19 cellular contexts compared by ENCODE assay signal in the genomic region with DNA sequence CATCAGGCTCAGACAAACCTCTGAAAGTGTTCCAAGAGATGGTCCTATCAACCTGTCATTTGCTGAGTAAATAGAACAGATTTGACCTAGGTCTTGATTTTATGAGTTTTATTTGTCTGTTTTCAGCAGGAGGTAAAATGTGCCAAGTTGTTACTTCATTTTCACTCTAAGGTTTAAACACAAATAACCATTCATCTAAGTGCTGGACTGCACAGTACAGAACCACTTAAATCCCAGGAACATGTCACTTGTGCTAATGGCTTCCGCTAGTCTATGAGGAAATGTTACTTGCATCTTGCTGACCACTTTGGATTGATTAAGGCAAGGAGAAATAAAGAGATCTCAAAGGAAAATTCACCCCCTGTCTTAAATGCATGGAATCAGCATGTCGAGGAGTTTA.
DNase-seq lines count a peak whose midpoint lies in the region; ATAC-seq and TF ChIP-seq lines count a peak whose summit lies in the region.
"Had no signal": no experiment of that assay in that cellular context is flagged by ENCODE, and none has a peak within 500 bp of the region (broad histone marks: within the 10 kb centered on the region; RNA-seq: fewer than 3 reads in every experiment).

No MANE protein-coding gene starts in this region.

- H3K14ac ChIP-seq in mesenchymal stem cell (ENCODE audit: low read length in 2 of 2): no peak overlapping the region

- H3K4me3 ChIP-seq in mesenchymal stem cell (ENCODE audit: insufficient read depth in 1 of 2, low read depth in 1 of 2, low read length in 2 of 2): no peak overlapping the region
- H3K4me3 ChIP-seq: GM12878, GM23248 had no signal

- no peak overlapping the region for H2BK15ac ChIP-seq in mesenchymal stem cell (ENCODE audit: low read depth, poor library complexity, severe bottlenecking)

- no peak overlapping the region for H4K8ac ChIP-seq in mesenchymal stem cell (ENCODE audit: low read length)

- H2AFZ ChIP-seq in mesenchymal stem cell (ENCODE audit: low read depth, low read length): no peak overlapping the region
- H2AFZ ChIP-seq: GM23248 had no signal

- H3K36me3 ChIP-seq in mesenchymal stem cell (ENCODE audit: control insufficient read depth in 1 of 2, insufficient read depth in 2 of 2, low read depth in 1 of 2, low read length in 2 of 2): no peaks in the 10 kb centered on the region

- no peak overlapping the region for H3K27ac Mint-ChIP-seq in nephron progenitor cell
- H3K27ac Mint-ChIP-seq: CD4-positive, alpha-beta memory T cell had no signal

- H2BK5ac ChIP-seq in mesenchymal stem cell (ENCODE audit: low read depth, low read length, poor library complexity, severe bottlenecking): no peak overlapping the region

- no peak overlapping the region for H3K18ac ChIP-seq in mesenchymal stem cell (ENCODE audit: low read depth in 1 of 2, low read length in 2 of 2)

- H3K4me2 ChIP-seq in mesenchymal stem cell (ENCODE audit: low read length, poor library complexity, severe bottlenecking): no peak overlapping the region

- no peak overlapping the region for H3K23ac ChIP-seq in mesenchymal stem cell (ENCODE audit: low read length in 2 of 2)

- H3K4me1 Mint-ChIP-seq in nephron progenitor cell: no peaks in the 10 kb centered on the region
- H3K4me1 Mint-ChIP-seq: CD4-positive, alpha-beta memory T cell had no signal

- H3K4me3 Mint-ChIP-seq in nephron progenitor cell: no peak overlapping the region
- H3K4me3 Mint-ChIP-seq: CD4-positive, alpha-beta memory T cell had no signal

- H2BK120ac ChIP-seq in mesenchymal stem cell (ENCODE audit: low read depth, low read length): no peak overlapping the region

- ATAC-seq in left lobe of liver: peak; percentile 51
- ATAC-seq: GM12878 had no signal

- peaks cover 4% of the 10 kb centered on the region for H3K27me3 Mint-ChIP-seq in nephron progenitor cell (ENCODE audit: low read depth, poor library complexity)
- H3K27me3 Mint-ChIP-seq: CD4-positive, alpha-beta memory T cell had no signal

- H3K4me1 ChIP-seq in mesenchymal stem cell (ENCODE audit: control insufficient read depth, insufficient read depth, low read depth, low read length): no peaks in the 10 kb centered on the region

- H2BK12ac ChIP-seq in mesenchymal stem cell (ENCODE audit: low read length in 2 of 2): no peak overlapping the region

- no peak overlapping the region for H3K4ac ChIP-seq in mesenchymal stem cell (ENCODE audit: low read depth in 1 of 2, low read length in 2 of 2)

- no peak overlapping the region for H4K91ac ChIP-seq in mesenchymal stem cell (ENCODE audit: low read length)

- H3K27me3 ChIP-seq in mesenchymal stem cell (ENCODE audit: control insufficient read depth in 1 of 2, insufficient read depth in 1 of 2, low read length in 2 of 2): no peaks in the 10 kb centered on the region

- H3K9me3 ChIP-seq in mesenchymal stem cell (ENCODE audit: control insufficient read depth, low read length): no peaks in the 10 kb centered on the region

- H3K27ac ChIP-seq in mesenchymal stem cell (ENCODE audit: low read length, poor library complexity, severe bottlenecking): no peak overlapping the region
- H3K27ac ChIP-seq: GM23248 had no signal

- no peak overlapping the region for H2AK5ac ChIP-seq in mesenchymal stem cell (ENCODE audit: low read length, severe bottlenecking)

- H3K79me1 ChIP-seq in mesenchymal stem cell (replicated peaks; ENCODE audit: low read length, poor library complexity, severe bottlenecking): no peaks in the 10 kb centered on the region

- 80% methylated on average over 1 of the region's 2 CpGs for WGBS in mesenchymal stem cell

- DNase-seq in NCI-H2029 treated with DMSO at 0.1 percent for 48 hours (lab: John Stamatoyannopoulos, UW) (peak; percentile 1), NCI-H2029 (lab: John Stamatoyannopoulos, UW) (no peak), NCI-H748 (lab: John Stamatoyannopoulos, UW; ENCODE audit: unreplicated experiment) (peak; percentile 72), left lobe of liver (ENCODE audit: low spot score) (no peak), nephron progenitor cell (no peak), mesenchymal stem cell (no peak), SKM-1 (lab: John Stamatoyannopoulos, UW; ENCODE audit: unreplicated experiment) (no peak)
- DNase-seq: 8988T; C1 segment of cervical spinal cord; Calu3; CD4-positive, alpha-beta memory T cell; COR-L47; DMS79; EL; GDM1; GM23248; H7; HCEC 1CT had no signal

- H3K9ac ChIP-seq in mesenchymal stem cell (ENCODE audit: low read length): no peak overlapping the region
- H3K9ac ChIP-seq: GM23248 had no signal

- TF ChIP-seq CTCF in nephron progenitor cell (IDR thresholded peaks at IDR 0.05): no peak

- peaks cover 5% of the 10 kb centered on the region for H3K9me3 Mint-ChIP-seq in nephron progenitor cell
- H3K9me3 Mint-ChIP-seq: CD4-positive, alpha-beta memory T cell had no signal

- H3K36me3 Mint-ChIP-seq in nephron progenitor cell (ENCODE audit: low read depth): no peaks in the 10 kb centered on the region
- H3K36me3 Mint-ChIP-seq: CD4-positive, alpha-beta memory T cell had no signal

Comparison
In these comparisons a context has a peak if more than half of its experiments do, and no peak if none do; other contexts are left out.
1. DNase-seq: peak in NCI-H2029 treated with DMSO at 0.1 percent for 48 hours (single experiment) and NCI-H748 (single experiment); none in NCI-H2029 (single experiment), left lobe of liver (single experiment), nephron progenitor cell (single experiment), mesenchymal stem cell (single experiment) and SKM-1 (single experiment).